7 cellular contexts compared by ENCODE assay signal in the genomic region with DNA sequence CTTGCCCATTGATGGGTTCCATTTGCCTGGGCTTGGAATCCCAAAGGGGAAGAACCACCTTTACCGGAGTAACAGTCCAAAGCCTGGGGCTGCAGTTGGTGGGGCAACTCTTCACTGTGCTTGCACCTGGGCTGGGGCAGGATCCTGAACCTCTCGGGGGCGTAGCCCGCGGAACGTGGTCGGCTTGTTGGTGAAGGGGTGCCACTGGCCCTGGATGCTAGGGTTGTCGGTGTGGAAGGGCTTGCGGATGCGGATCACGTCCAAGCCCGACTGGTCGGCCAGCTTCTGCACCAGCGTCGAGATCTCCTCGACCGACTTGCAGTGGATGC. TPM values are rescaled to one million over a fixed set of nuclear protein-coding genes. Genes with fewer than 3 reads are reported as not detected.
DNase-seq lines count a peak whose midpoint lies in the region; ATAC-seq lines count a peak whose summit lies in the region.

No MANE protein-coding gene starts in this region.

- H3K36me3 Mint-ChIP-seq in activated T-helper 1 cell treated with anti-CD3 and anti-CD28 coated beads, Interleukin-12 subunit alpha, Interleukin-12 subunit beta, Interleukin-2, Interleukin-4 antibody, amounts not matched to agents 30 ng/mL and 10 ng/mL and 1 ng/mL, durations not matched to agents 14 hours and 24 hours and 36 hours (ENCODE audit: low read depth) = peaks cover 40% of the 10 kb centered on the region
- H3K36me3 Mint-ChIP-seq in stimulated activated naive B cell treated with anti-CD40 and anti-IgM and Interleukin-4, amounts not matched to agents 10 μg/mL and 1 μg/mL and 100 μg/mL, for 72 hours = peaks cover 41 to 58% of the 10 kb centered on the region in 2 donors

- H3K4me3 Mint-ChIP-seq in activated T-helper 1 cell treated with anti-CD3 and anti-CD28 coated beads, Interleukin-12 subunit alpha, Interleukin-12 subunit beta, Interleukin-2, Interleukin-4 antibody, amounts not matched to agents 30 ng/mL and 10 ng/mL and 1 ng/mL, durations not matched to agents 14 hours and 24 hours and 36 hours = peak overlapping the region; percentile 98
- H3K4me3 Mint-ChIP-seq in stimulated activated naive B cell treated with anti-CD40 and anti-IgM and Interleukin-4, amounts not matched to agents 10 μg/mL and 1 μg/mL and 100 μg/mL, for 72 hours = peak overlapping the region; percentile 93 to 96

- H3K9me3 Mint-ChIP-seq in activated T-helper 1 cell treated with anti-CD3 and anti-CD28 coated beads, Interleukin-12 subunit alpha, Interleukin-12 subunit beta, Interleukin-2, Interleukin-4 antibody, amounts not matched to agents 30 ng/mL and 10 ng/mL and 1 ng/mL, durations not matched to agents 14 hours and 24 hours and 36 hours = no peaks in the 10 kb centered on the region
- H3K9me3 Mint-ChIP-seq in stimulated activated naive B cell treated with anti-CD40 and anti-IgM and Interleukin-4, amounts not matched to agents 10 μg/mL and 1 μg/mL and 100 μg/mL, for 72 hours = no peaks in the 10 kb centered on the region

- H3K27me3 Mint-ChIP-seq in activated T-helper 1 cell treated with anti-CD3 and anti-CD28 coated beads, Interleukin-12 subunit alpha, Interleukin-12 subunit beta, Interleukin-2, Interleukin-4 antibody, amounts not matched to agents 30 ng/mL and 10 ng/mL and 1 ng/mL, durations not matched to agents 14 hours and 24 hours and 36 hours (ENCODE audit: insufficient read depth) = no peaks in the 10 kb centered on the region
- no peaks in the 10 kb centered on the region for H3K27me3 Mint-ChIP-seq in stimulated activated naive B cell treated with anti-CD40 and anti-IgM and Interleukin-4, amounts not matched to agents 10 μg/mL and 1 μg/mL and 100 μg/mL, for 72 hours

- intact Hi-C loops in activated T-helper 1 cell treated with anti-CD3 and anti-CD28 coated beads, Interleukin-12 subunit alpha, Interleukin-12 subunit beta, Interleukin-2, Interleukin-4 antibody, amounts not matched to agents 30 ng/mL and 10 ng/mL and 1 ng/mL, durations not matched to agents 14 hours and 24 hours and 36 hours (cut with micrococcal nuclease) = no loop called here

- H3K4me1 Mint-ChIP-seq in activated T-helper 1 cell treated with anti-CD3 and anti-CD28 coated beads, Interleukin-12 subunit alpha, Interleukin-12 subunit beta, Interleukin-2, Interleukin-4 antibody, amounts not matched to agents 30 ng/mL and 10 ng/mL and 1 ng/mL, durations not matched to agents 14 hours and 24 hours and 36 hours (ENCODE audit: low read depth) = peaks cover 24% of the 10 kb centered on the region
- peaks cover 25 to 53% of the 10 kb centered on the region in 2 donors for H3K4me1 Mint-ChIP-seq in stimulated activated naive B cell treated with anti-CD40 and anti-IgM and Interleukin-4, amounts not matched to agents 10 μg/mL and 1 μg/mL and 100 μg/mL, for 72 hours

- no peak overlapping the region for H3K27ac Mint-ChIP-seq in activated T-helper 1 cell treated with anti-CD3 and anti-CD28 coated beads, Interleukin-12 subunit alpha, Interleukin-12 subunit beta, Interleukin-2, Interleukin-4 antibody, amounts not matched to agents 30 ng/mL and 10 ng/mL and 1 ng/mL, durations not matched to agents 14 hours and 24 hours and 36 hours
- H3K27ac Mint-ChIP-seq in stimulated activated naive B cell treated with anti-CD40 and anti-IgM and Interleukin-4, amounts not matched to agents 10 μg/mL and 1 μg/mL and 100 μg/mL, for 72 hours = no peak overlapping the region

- ATAC-seq in HG02678 (IDR thresholded peaks at IDR 0.05; ENCODE audit: unreplicated experiment) (peak; percentile 6), HG03521 (IDR thresholded peaks at IDR 0.05; ENCODE audit: unreplicated experiment) (no peak)
- ATAC-seq in stimulated activated naive B cell treated with anti-CD40 and anti-IgM and Interleukin-4, amounts not matched to agents 10 μg/mL and 1 μg/mL and 100 μg/mL, for 72 hours (replicated peaks) = no peak

- H3K4me3 ChIP-seq in iPS-18c (ENCODE audit: insufficient read depth, low read depth, low read length) = peak overlapping the region; percentile 92

- DNase-seq in activated T-helper 1 cell treated with anti-CD3 and anti-CD28 coated beads, Interleukin-12 subunit alpha, Interleukin-12 subunit beta, Interleukin-2, Interleukin-4 antibody, amounts not matched to agents 30 ng/mL and 10 ng/mL and 1 ng/mL, durations not matched to agents 14 hours and 24 hours and 36 hours (ENCODE audit: low spot score) = no peak
- DNase-seq in stimulated activated naive B cell treated with anti-CD40 and anti-IgM and Interleukin-4, amounts not matched to agents 10 μg/mL and 1 μg/mL and 100 μg/mL, for 72 hours = no peak
- no peak for DNase-seq in SIG-M5 (lab: John Stamatoyannopoulos, UW)
- DNase-seq in COLO829 (ENCODE audit: low spot score) = no peak

- no peaks in the 10 kb centered on the region for H3K9me3 ChIP-seq in iPS-18c (ENCODE audit: control insufficient read depth, insufficient read depth, low read length)

RNA-seq across cellular contexts. Expression of gene MRPL43, which starts 0.7 kb away (rescaled TPM):
- total RNA-seq in activated T-helper 1 cell treated with anti-CD3 and anti-CD28 coated beads, Interleukin-12 subunit alpha, Interleukin-12 subunit beta, Interleukin-2, Interleukin-4 antibody, amounts not matched to agents 30 ng/mL and 10 ng/mL and 1 ng/mL, durations not matched to agents 14 hours and 24 hours and 36 hours = 61.5 and 63.2 TPM in 2 replicates

RNA-seq across cellular contexts. Expression of gene TWNK, which starts 0.8 kb away (rescaled TPM):
- 41.1 and 42.3 TPM in 2 replicates for total RNA-seq in activated T-helper 1 cell treated with anti-CD3 and anti-CD28 coated beads, Interleukin-12 subunit alpha, Interleukin-12 subunit beta, Interleukin-2, Interleukin-4 antibody, amounts not matched to agents 30 ng/mL and 10 ng/mL and 1 ng/mL, durations not matched to agents 14 hours and 24 hours and 36 hours

RNA-seq across cellular contexts. Expression of gene LZTS2, which starts 13.0 kb away (rescaled TPM):
- 22.3 TPM in 2 replicates for total RNA-seq in activated T-helper 1 cell treated with anti-CD3 and anti-CD28 coated beads, Interleukin-12 subunit alpha, Interleukin-12 subunit beta, Interleukin-2, Interleukin-4 antibody, amounts not matched to agents 30 ng/mL and 10 ng/mL and 1 ng/mL, durations not matched to agents 14 hours and 24 hours and 36 hours

RNA-seq across cellular contexts. Expression of gene SEMA4G, which starts 17.3 kb away (rescaled TPM):
- total RNA-seq in activated T-helper 1 cell treated with anti-CD3 and anti-CD28 coated beads, Interleukin-12 subunit alpha, Interleukin-12 subunit beta, Interleukin-2, Interleukin-4 antibody, amounts not matched to agents 30 ng/mL and 10 ng/mL and 1 ng/mL, durations not matched to agents 14 hours and 24 hours and 36 hours = 0.31 and 0.83 TPM in 2 replicates

RNA-seq across cellular contexts. Expression of gene PDZD7, which starts 44.3 kb away (rescaled TPM):
- total RNA-seq in activated T-helper 1 cell treated with anti-CD3 and anti-CD28 coated beads, Interleukin-12 subunit alpha, Interleukin-12 subunit beta, Interleukin-2, Interleukin-4 antibody, amounts not matched to agents 30 ng/mL and 10 ng/mL and 1 ng/mL, durations not matched to agents 14 hours and 24 hours and 36 hours = 0.47 and 0.54 TPM in 2 replicates
